Comparison of ENCODE assay signal across 16 cellular contexts in the genomic region with DNA sequence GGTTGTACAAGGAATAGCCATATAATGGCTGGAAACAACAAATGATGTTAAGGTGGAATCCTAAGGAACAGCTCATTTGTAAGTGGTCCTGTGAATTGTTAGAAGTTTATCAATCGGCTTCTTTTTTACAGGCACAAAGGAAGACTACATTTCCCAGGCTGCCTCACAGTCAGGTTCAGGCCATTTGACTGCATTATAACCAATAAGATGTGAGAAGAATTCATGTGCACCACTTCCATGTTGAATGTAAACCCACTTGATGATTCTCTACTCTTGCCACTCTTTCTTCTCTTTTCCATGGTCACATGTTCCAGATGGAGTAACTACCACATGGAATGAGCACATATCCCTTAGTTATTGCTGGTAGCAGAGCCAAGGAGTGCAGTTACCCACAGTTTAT.
"Had no signal": no experiment of that assay in that cellular context is flagged by ENCODE, and none has a peak within 500 bp of the region (broad histone marks: within the 10 kb centered on the region; RNA-seq: fewer than 3 reads in every experiment).

No MANE protein-coding gene starts in this region.

- H3K36me3 Mint-ChIP-seq: activated naive CD4-positive, alpha-beta T cell treated with anti-CD3 and anti-CD28 coated beads, Interleukin-2, amount 10 ng/mL, durations not matched to agents 7 days and 5 days; memory B cell had no signal

- H3K27me3 ChIP-seq: cardiac muscle cell, esophagus squamous epithelium, transverse colon had no signal

- ATAC-seq: right cardiac atrium had no signal

- H3K27ac Mint-ChIP-seq: activated CD4-positive, alpha-beta T cell treated with anti-CD3 and anti-CD28 coated beads, Interleukin-2, amount 10 ng/mL, durations not matched to agents 7 days and 5 days; activated naive CD4-positive, alpha-beta T cell treated with anti-CD3 and anti-CD28 coated beads, Interleukin-2, amount 10 ng/mL, durations not matched to agents 7 days and 5 days; activated T-helper 2 cell treated with anti-CD3 and anti-CD28 coated beads, Interferon-gamma antibody, Interleukin-2, Interleukin-4, amounts not matched to agents 10 μg/mL and 5 μg/mL and 100 μg/mL, durations not matched to agents 14 hours and 24 hours and 36 hours; nephron; progenitor cell of endocrine pancreas had no signal

- H3K4me3 Mint-ChIP-seq: activated CD4-positive, alpha-beta T cell treated with anti-CD3 and anti-CD28 coated beads, Interleukin-2, amount 10 ng/mL, durations not matched to agents 7 days and 5 days; activated naive CD4-positive, alpha-beta T cell treated with anti-CD3 and anti-CD28 coated beads, Interleukin-2, amount 10 ng/mL, durations not matched to agents 7 days and 5 days; memory B cell; nephron had no signal

- H3K4me1 ChIP-seq: esophagus squamous epithelium, left ventricle myocardium inferior, transverse colon had no signal

- DNase-seq: activated CD4-positive, alpha-beta T cell treated with anti-CD3 and anti-CD28 coated beads, Interleukin-2, amount 10 ng/mL, durations not matched to agents 7 days and 5 days; activated CD4-positive, CD25-positive, alpha-beta regulatory T cell; activated naive CD4-positive, alpha-beta T cell treated with anti-CD3 and anti-CD28 coated beads, Interleukin-2, amount 10 ng/mL, durations not matched to agents 7 days and 5 days; esophagus squamous epithelium; foreskin fibroblast; islet precursor cell; left ventricle myocardium inferior; occipital lobe; right cardiac atrium; transverse colon had no signal

- H3K9me3 ChIP-seq: esophagus squamous epithelium, left ventricle myocardium inferior, transverse colon had no signal

- H3K27ac ChIP-seq: cardiac muscle cell, esophagus squamous epithelium, left ventricle myocardium inferior, transverse colon had no signal

- H3K4me1 Mint-ChIP-seq: nephron had no signal

- H3K4me2 ChIP-seq: smooth muscle cell had no signal

- H3K4me3 ChIP-seq: cardiac muscle cell, esophagus squamous epithelium, left ventricle myocardium inferior, smooth muscle cell, transverse colon had no signal

- H3K9me3 Mint-ChIP-seq: activated CD4-positive, alpha-beta T cell treated with anti-CD3 and anti-CD28 coated beads, Interleukin-2, amount 10 ng/mL, durations not matched to agents 7 days and 5 days; activated naive CD4-positive, alpha-beta T cell treated with anti-CD3 and anti-CD28 coated beads, Interleukin-2, amount 10 ng/mL, durations not matched to agents 7 days and 5 days; activated T-helper 2 cell treated with anti-CD3 and anti-CD28 coated beads, Interferon-gamma antibody, Interleukin-2, Interleukin-4, amounts not matched to agents 10 μg/mL and 5 μg/mL and 100 μg/mL, durations not matched to agents 14 hours and 24 hours and 36 hours; nephron had no signal

- H3K36me3 ChIP-seq: cardiac muscle cell, esophagus squamous epithelium, left ventricle myocardium inferior, transverse colon had no signal
